ENCODE assay signal across 23 cellular contexts in genomic region chr6:44193307-44193910, GRCh38. TPM values are rescaled to one million over a fixed set of nuclear protein-coding genes. Genes with fewer than 3 reads are reported as not detected.
A peak's percentile ranks its signal among the peaks of the same experiment; 100 is the strongest.
DNase-seq lines count a peak whose midpoint lies in the region; ATAC-seq, FAIRE-seq and TF ChIP-seq lines count a peak whose summit lies in the region.
"Had no signal": no experiment of that assay in that cellular context is flagged by ENCODE, and none has a peak within 500 bp of the region (broad histone marks: within the 10 kb centered on the region; RNA-seq: fewer than 3 reads in every experiment).

No MANE protein-coding gene starts in this region.

- TF ChIP-seq POLR2A in heart left ventricle (IDR thresholded peaks at IDR 0.05) = no peak
- no peak for TF ChIP-seq POLR2A in H54 (IDR thresholded peaks at IDR 0.05; ENCODE audit: low read depth, low read length)

- H3K36me3 ChIP-seq in heart left ventricle (no peaks in the 10 kb centered on the region), hepatocyte (replicated peaks; ENCODE audit: insufficient read depth, low read depth) (no peaks in the 10 kb centered on the region)
- H3K36me3 ChIP-seq: BE2C; BLaER1 treated with 17β-estradiol and CSF1 and Interleukin-3, amounts not matched to agents 10 nM and 100 nM; HAP-1 had no signal

- H3K9me3 Mint-ChIP-seq in endothelial cell (ENCODE audit: unreplicated experiment) = no peaks in the 10 kb centered on the region
- H3K9me3 Mint-ChIP-seq: CD4-positive, alpha-beta T cell; CD8-positive, alpha-beta memory T cell; GM23338 had no signal

- H3K27me3 Mint-ChIP-seq in endothelial cell (ENCODE audit: unreplicated experiment) = peaks cover 4% of the 10 kb centered on the region
- H3K27me3 Mint-ChIP-seq: CD4-positive, alpha-beta T cell had no signal

- no peaks in the 10 kb centered on the region for H3K9me2 ChIP-seq in hepatocyte (replicated peaks; ENCODE audit: insufficient read depth)

- peak overlapping the region; percentile 76 for H3K4me3 Mint-ChIP-seq in endothelial cell (ENCODE audit: unreplicated experiment)
- H3K4me3 Mint-ChIP-seq: CD4-positive, alpha-beta T cell; CD8-positive, alpha-beta memory T cell had no signal

- intact Hi-C loops in cardiac septum (cut with DNase I) = no loop called here
- intact Hi-C loops in heart left ventricle (cut with DNase I) = no loop called here

- H3K4me1 Mint-ChIP-seq in endothelial cell (ENCODE audit: unreplicated experiment) = peaks cover 22% of the 10 kb centered on the region
- H3K4me1 Mint-ChIP-seq: CD8-positive, alpha-beta memory T cell had no signal

- H3K27ac Mint-ChIP-seq in endothelial cell (ENCODE audit: unreplicated experiment) = peak overlapping the region; percentile 97
- H3K27ac Mint-ChIP-seq: CD4-positive, alpha-beta T cell; CD8-positive, alpha-beta memory T cell had no signal

- no peak overlapping the region for H3K4me2 ChIP-seq in hepatocyte

- peak; percentile 58 for DNase-seq in cardiac septum (ENCODE audit: low spot score)
- no peak for DNase-seq in heart left ventricle
- DNase-seq in H54 (ENCODE audit: insufficient read length, low spot score) = peak; percentile 0
- no peak for DNase-seq in endothelial cell (ENCODE audit: low spot score)
- no peak for DNase-seq in hepatocyte (ENCODE audit: low spot score)
- DNase-seq in cortex of kidney (lab: John Stamatoyannopoulos, UW) = no peak
- DNase-seq in NCI-H146 treated with DMSO at 0.1 percent for 48 hours (lab: John Stamatoyannopoulos, UW; ENCODE audit: unreplicated experiment) = no peak
- DNase-seq: BE2C; CD4-positive, alpha-beta T cell; CD8-positive, alpha-beta memory T cell; DMS 273 treated with DMSO at 0.1 percent for 48 hours; GDM1 had no signal

- H3K27ac ChIP-seq in heart left ventricle (peak overlapping the region in 2 of 12 donors; percentile 46 to 62), hepatocyte (no peak overlapping the region)
- H3K27ac ChIP-seq: 22Rv1; BLaER1 treated with 17β-estradiol and CSF1 and Interleukin-3, amounts not matched to agents 10 nM and 100 nM had no signal

- H4K20me1 ChIP-seq in hepatocyte (ENCODE audit: insufficient read depth, poor library complexity, severe bottlenecking) = no peaks in the 10 kb centered on the region
- H4K20me1 ChIP-seq: BLaER1 treated with 17β-estradiol and CSF1 and Interleukin-3, amounts not matched to agents 10 nM and 100 nM had no signal

- no peaks in the 10 kb centered on the region for H3K27me3 ChIP-seq in heart left ventricle
- no peaks in the 10 kb centered on the region for H3K27me3 ChIP-seq in hepatocyte
- H3K27me3 ChIP-seq: BE2C; BLaER1 treated with 17β-estradiol and CSF1 and Interleukin-3, amounts not matched to agents 10 nM and 100 nM had no signal

- no peaks in the 10 kb centered on the region for H3K36me3 Mint-ChIP-seq in endothelial cell (ENCODE audit: low read depth, unreplicated experiment)
- H3K36me3 Mint-ChIP-seq: CD14-positive monocyte; CD8-positive, alpha-beta memory T cell had no signal

- H3K79me2 ChIP-seq in hepatocyte = no peaks in the 10 kb centered on the region

- no peak for ATAC-seq in heart left ventricle

- H3K4me3 ChIP-seq in heart left ventricle = no peak overlapping the region
- no peak overlapping the region for H3K4me3 ChIP-seq in hepatocyte
- H3K4me3 ChIP-seq: BLaER1 treated with 17β-estradiol and CSF1 and Interleukin-3, amounts not matched to agents 10 nM and 100 nM; HAP-1 had no signal

- TF ChIP-seq CTCF in heart left ventricle (IDR thresholded peaks at IDR 0.05) = no peak
- TF ChIP-seq CTCF in endothelial cell (IDR thresholded peaks at IDR 0.05; ENCODE audit: unreplicated experiment) = no peak
- TF ChIP-seq CTCF in hepatocyte (IDR thresholded peaks at IDR 0.05; ENCODE audit: poor library complexity) = no peak

- peaks cover 0 to 12% (median 0%) of the 10 kb centered on the region in 12 donors for H3K4me1 ChIP-seq in heart left ventricle
- H3K4me1 ChIP-seq in hepatocyte (ENCODE audit: insufficient read depth) = no peaks in the 10 kb centered on the region
- H3K4me1 ChIP-seq: BE2C, HAP-1 had no signal

- no peak for FAIRE-seq in H54 (lab: Jason Lieb, UNC)
- FAIRE-seq: A204.1, D721Med, GM12891, GM18507 had no signal

- 96 to 99% (median 96%) methylated on average over 8 of the region's 8 CpGs for WGBS in heart left ventricle, 4 donors
- 91% methylated on average over 8 of the region's 8 CpGs for WGBS in hepatocyte (ENCODE audit: low lambda C conversion rate, missing lambda C conversion rate)

- no peak overlapping the region for H2AFZ ChIP-seq in hepatocyte

- no peaks in the 10 kb centered on the region for H3K9me3 ChIP-seq in heart left ventricle
- no peaks in the 10 kb centered on the region for H3K9me3 ChIP-seq in hepatocyte (ENCODE audit: low read depth)
- H3K9me3 ChIP-seq: BE2C; BLaER1 treated with 17β-estradiol and CSF1 and Interleukin-3, amounts not matched to agents 10 nM and 100 nM; HAP-1 had no signal

RNA-seq across cellular contexts. Expression of gene MYMX, which starts 23.3 kb away (rescaled TPM):
- 0.30 TPM for total RNA-seq in cardiac septum
- total RNA-seq in heart left ventricle = under 1 TPM in 6 of 9 donors, not detected in 3; 0.31 to 0.96 (median 0.68) TPM
- under 1 TPM in 1 of 2 donors, not detected in 1; 0.42 TPM for polyA plus RNA-seq in heart left ventricle
- total RNA-seq in endothelial cell (ENCODE audit: unreplicated experiment) = 11.2 TPM
- total RNA-seq in hepatocyte = not detected in 2 replicates
- 2.0 TPM in 1 of 2 replicates, not detected in the other for polyA plus RNA-seq in hepatocyte
- total RNA-seq: CD4-positive, alpha-beta T cell; CD8-positive, alpha-beta memory T cell; H4 had no signal
- polyA plus RNA-seq: AG04450; CD14-positive monocyte; CD8-positive, alpha-beta memory T cell had no signal

RNA-seq across cellular contexts. Expression of gene SLC29A1, which starts 30.0 kb away (rescaled TPM):
- 105 TPM for total RNA-seq in cardiac septum
- total RNA-seq in heart left ventricle = 100 to 1,000 TPM in 8 of 9 donors, 10 to 100 TPM in 1; 94.9 to 319 (median 136) TPM
- 10 to 100 TPM; 48.0 to 77.5 TPM for polyA plus RNA-seq in heart left ventricle
- total RNA-seq in endothelial cell (ENCODE audit: unreplicated experiment) = 142 TPM
- total RNA-seq in hepatocyte = 23.3 and 32.4 TPM in 2 replicates
- polyA plus RNA-seq in hepatocyte = 28.5 and 30.8 TPM in 2 replicates

RNA-seq across cellular contexts. Expression of gene CAPN11, which starts 34.8 kb away (rescaled TPM):
- total RNA-seq in cardiac septum = 0.78 TPM
- 1 to 10 TPM in 2 of 9 donors, under 1 TPM in 4, not detected in 3; 0.23 to 1.8 (median 0.44) TPM for total RNA-seq in heart left ventricle
- under 1 TPM; 0.08 to 0.35 TPM for polyA plus RNA-seq in heart left ventricle
- 2.3 TPM for total RNA-seq in endothelial cell (ENCODE audit: unreplicated experiment)
- total RNA-seq in hepatocyte = 0.16 and 0.23 TPM in 2 replicates
- polyA plus RNA-seq in hepatocyte = 0.13 and 0.39 TPM in 2 replicates
- total RNA-seq: CD8-positive, alpha-beta memory T cell; H4 had no signal
- polyA plus RNA-seq: CD14-positive monocyte; CD8-positive, alpha-beta memory T cell had no signal

RNA-seq across cellular contexts. Expression of gene HSP90AB1, which starts 53.5 kb away (rescaled TPM):
- 873 TPM for total RNA-seq in cardiac septum
- 1,000 to 10,000 TPM in 2 of 9 donors, 100 to 1,000 TPM in 7; 725 to 1,040 (median 857) TPM for total RNA-seq in heart left ventricle
- polyA plus RNA-seq in heart left ventricle = 100 to 1,000 TPM; 375 to 959 TPM
- 962 TPM for total RNA-seq in endothelial cell (ENCODE audit: unreplicated experiment)
- 884 and 891 TPM in 2 replicates for total RNA-seq in hepatocyte
- polyA plus RNA-seq in hepatocyte = 422 and 440 TPM in 2 replicates

Comparison
In these comparisons a context has a peak if more than half of its experiments do, and no peak if none do; other contexts are left out.
1. DNase-seq: peak in cardiac septum (single experiment) and H54 (single experiment); none in heart left ventricle (0 of 5), endothelial cell (single experiment), hepatocyte (single experiment), cortex of kidney (single experiment) and NCI-H146 treated with DMSO at 0.1 percent for 48 hours (single experiment).